ENCODE assay signal across 8 cellular contexts in genomic region chr2:40488927-40489677, GRCh38. TPM values are rescaled to one million over a fixed set of nuclear protein-coding genes. Genes with fewer than 3 reads are reported as not detected.
A peak's percentile ranks its signal among the peaks of the same experiment; 100 is the strongest.
DNase-seq lines count a peak whose midpoint lies in the region; ATAC-seq and TF ChIP-seq lines count a peak whose summit lies in the region.

No MANE protein-coding gene starts in this region.

- H3K9me3 Mint-ChIP-seq in CD4-positive, CD25-positive, alpha-beta regulatory T cell, result peaks cover 0 to 3% (median 1%) of the 10 kb centered on the region in 7 donors
- no peaks in the 10 kb centered on the region for H3K9me3 Mint-ChIP-seq in dendritic cell treated with granulocyte-macrophage colony-stimulating factor and Interleukin-4, amounts not matched to agents 40 ng/mL and 50 ng/mL, for 4 days
- H3K9me3 Mint-ChIP-seq in natural killer cell, result peaks cover 2% of the 10 kb centered on the region in 2 donors

- H3K9ac ChIP-seq in Karpas-422 (ENCODE audit: low read length), result no peak overlapping the region

- H3K27ac ChIP-seq in CD4-positive, CD25-positive, alpha-beta regulatory T cell (ENCODE audit: insufficient read depth, low read length, poor library complexity, severe bottlenecking), result no peak overlapping the region
- no peak overlapping the region for H3K27ac ChIP-seq in Karpas-422 (ENCODE audit: low read length)

- peak overlapping the region; percentile 1 to 78 (median 76) for H3K4me3 Mint-ChIP-seq in CD4-positive, CD25-positive, alpha-beta regulatory T cell
- peak overlapping the region; percentile 55 for H3K4me3 Mint-ChIP-seq in dendritic cell treated with granulocyte-macrophage colony-stimulating factor and Interleukin-4, amounts not matched to agents 40 ng/mL and 50 ng/mL, for 4 days
- peak overlapping the region; percentile 76 for H3K4me3 Mint-ChIP-seq in natural killer cell

- no peaks in the 10 kb centered on the region for H3K9me2 ChIP-seq in Karpas-422 (replicated peaks; ENCODE audit: insufficient read depth, low read length)

- H3K4me3 ChIP-seq in CD4-positive, CD25-positive, alpha-beta regulatory T cell (ENCODE audit: low read depth, low read length), result peak overlapping the region; percentile 79
- 0 out of 2 replicates have a peak overlapping the region, but pooled peaks have one; percentile 13 for H3K4me3 ChIP-seq in Karpas-422 (ENCODE audit: low read length)

- no peaks in the 10 kb centered on the region for H3K4me1 ChIP-seq in CD4-positive, CD25-positive, alpha-beta regulatory T cell (ENCODE audit: control insufficient read depth, insufficient read depth, low read length, poor library complexity, severe bottlenecking)
- H3K4me1 ChIP-seq in Karpas-422 (ENCODE audit: low read length), result no peaks in the 10 kb centered on the region

- H3K79me2 ChIP-seq in Karpas-422 (ENCODE audit: low read length), result no peaks in the 10 kb centered on the region

- H3K9me3 ChIP-seq in CD4-positive, CD25-positive, alpha-beta regulatory T cell (ENCODE audit: control insufficient read depth in 2 of 2, low read length in 2 of 2), result no peaks in the 10 kb centered on the region
- no peaks in the 10 kb centered on the region for H3K9me3 ChIP-seq in Karpas-422 (ENCODE audit: low read length)

- peak overlapping the region; percentile 33 for H3K4me2 ChIP-seq in Karpas-422 (ENCODE audit: low read depth, low read length, poor library complexity, severe bottlenecking)

- intact Hi-C loops in dendritic cell treated with granulocyte-macrophage colony-stimulating factor and Interleukin-4, amounts not matched to agents 40 ng/mL and 50 ng/mL, for 4 days (cut with micrococcal nuclease), result loop anchor here (2.0 kb wide), 1 partner anchor 34 kb away; no protein-coding TSS in a partner anchor
- intact Hi-C loops in natural killer cell (cut with micrococcal nuclease), result no loop called here

- no peak for ATAC-seq in CD4-positive, CD25-positive, alpha-beta regulatory T cell (ENCODE audit: low read depth in 2 of 2)
- ATAC-seq in natural killer cell (peak in 1 of 3 donors; percentile 66), GM21423 (IDR thresholded peaks at IDR 0.05; ENCODE audit: unreplicated experiment) (no peak)

- H4K20me1 ChIP-seq in Karpas-422 (ENCODE audit: insufficient read depth, low read depth, low read length), result no peaks in the 10 kb centered on the region

- no peaks in the 10 kb centered on the region for H3K36me3 Mint-ChIP-seq in CD4-positive, CD25-positive, alpha-beta regulatory T cell
- H3K36me3 Mint-ChIP-seq in dendritic cell treated with granulocyte-macrophage colony-stimulating factor and Interleukin-4, amounts not matched to agents 40 ng/mL and 50 ng/mL, for 4 days (ENCODE audit: low read depth), result no peaks in the 10 kb centered on the region
- H3K36me3 Mint-ChIP-seq in natural killer cell, result no peaks in the 10 kb centered on the region

- no peaks in the 10 kb centered on the region for H3K27me3 Mint-ChIP-seq in CD4-positive, CD25-positive, alpha-beta regulatory T cell
- H3K27me3 Mint-ChIP-seq in dendritic cell treated with granulocyte-macrophage colony-stimulating factor and Interleukin-4, amounts not matched to agents 40 ng/mL and 50 ng/mL, for 4 days, result no peaks in the 10 kb centered on the region
- no peaks in the 10 kb centered on the region for H3K27me3 Mint-ChIP-seq in natural killer cell (ENCODE audit: low read depth in 2 of 2)

- peak in 2 of 3 donors; percentile 3 to 51 for DNase-seq in CD4-positive, CD25-positive, alpha-beta regulatory T cell
- DNase-seq in Karpas-422, result no peak
- DNase-seq in natural killer cell, result no peak
- no peak for DNase-seq in NCI-H82 treated with DMSO at 0.1 percent for 48 hours (lab: John Stamatoyannopoulos, UW; ENCODE audit: unreplicated experiment)
- DNase-seq in HUDEP-2 (lab: John Stamatoyannopoulos, UW; ENCODE audit: unreplicated experiment in 76 of 76), result no peak
- DNase-seq in GOT3 (lab: John Stamatoyannopoulos, UW), result no peak

- no peaks in the 10 kb centered on the region for H3K36me3 ChIP-seq in CD4-positive, CD25-positive, alpha-beta regulatory T cell (ENCODE audit: control insufficient read depth, insufficient read depth, low read length)
- H3K36me3 ChIP-seq in Karpas-422 (ENCODE audit: insufficient read depth, low read length), result no peaks in the 10 kb centered on the region

- TF ChIP-seq CTCF in natural killer cell (IDR thresholded peaks at IDR 0.05), result no peak

- peaks cover 0 to 14% (median 4%) of the 10 kb centered on the region in 4 donors for H3K4me1 Mint-ChIP-seq in CD4-positive, CD25-positive, alpha-beta regulatory T cell
- H3K4me1 Mint-ChIP-seq in dendritic cell treated with granulocyte-macrophage colony-stimulating factor and Interleukin-4, amounts not matched to agents 40 ng/mL and 50 ng/mL, for 4 days (ENCODE audit: low read depth), result peaks cover 51% of the 10 kb centered on the region
- H3K4me1 Mint-ChIP-seq in natural killer cell, result peaks cover 14 to 16% of the 10 kb centered on the region in 2 donors

- H3K27me3 ChIP-seq in CD4-positive, CD25-positive, alpha-beta regulatory T cell (ENCODE audit: control insufficient read depth, insufficient read depth, low read length), result no peaks in the 10 kb centered on the region
- no peaks in the 10 kb centered on the region for H3K27me3 ChIP-seq in Karpas-422 (ENCODE audit: low read length)

- peak overlapping the region; percentile 48; the same call in 1 of the 2 replicates for H2AFZ ChIP-seq in Karpas-422 (ENCODE audit: low read length)

- peak overlapping the region; percentile 79 to 86 (median 79) for H3K27ac Mint-ChIP-seq in CD4-positive, CD25-positive, alpha-beta regulatory T cell
- H3K27ac Mint-ChIP-seq in dendritic cell treated with granulocyte-macrophage colony-stimulating factor and Interleukin-4, amounts not matched to agents 40 ng/mL and 50 ng/mL, for 4 days, result peak overlapping the region; percentile 79
- H3K27ac Mint-ChIP-seq in natural killer cell, result peak overlapping the region in 1 of 2 donors; percentile 76

RNA-seq across cellular contexts. Expression of gene SLC8A1, which starts 37.2 kb away (rescaled TPM):
- total RNA-seq in CD4-positive, CD25-positive, alpha-beta regulatory T cell, result not detected
- under 1 TPM in 2 of 4 donors, not detected in 2; 0.22 to 0.43 TPM for polyA plus RNA-seq in CD4-positive, CD25-positive, alpha-beta regulatory T cell
- total RNA-seq in Karpas-422 (2014; rRNA removed; shearing (Covaris generic); ENCODE audit: low replicate concordance), result not detected in 2 replicates
- total RNA-seq in natural killer cell, result 1 to 10 TPM; 1.4 to 4.7 (median 3.6) TPM

Comparison
In these comparisons a context has a peak if more than half of its experiments do, and no peak if none do; other contexts are left out.
1. DNase-seq: peak in CD4-positive, CD25-positive, alpha-beta regulatory T cell (2 of 3); none in Karpas-422 (single experiment), natural killer cell (single experiment), NCI-H82 treated with DMSO at 0.1 percent for 48 hours (single experiment), HUDEP-2 (0 of 76) and GOT3 (single experiment).
2. Peak in every context shown above with its lines, with median percentiles within 50 percentile points of each other: H3K4me3 Mint-ChIP-seq.